In genomic region chr7:77330169-77330882, GRCh38 we compare ENCODE assay signal across 1 cellular context.
TF ChIP-seq lines count a peak whose summit lies in the region.

No MANE protein-coding gene starts in this region.

TF ChIP-seq in GM12878, 131 proteins besides CTCF, POLR2A, EP300 and RAD21 (continued from another document):
- no peak for TF ChIP-seq MAX (IDR thresholded peaks at IDR 0.05; ENCODE audit: low read depth, low read length)
- TF ChIP-seq RELA (IDR thresholded peaks at IDR 0.05; ENCODE audit: borderline replicate concordance, partially characterized antibody), result no peak
- no peak for TF ChIP-seq NFXL1 (IDR thresholded peaks at IDR 0.05; ENCODE audit: borderline replicate concordance)
- TF ChIP-seq SUPT20H (IDR thresholded peaks at IDR 0.05; ENCODE audit: borderline replicate concordance, control insufficient read depth, low read depth, low read length), result no peak
TF ChIP-seq in GM12878: peak in this region for 39.
